In genomic region chr16:228917-229730, GRCh38 we compare ENCODE assay signal across 1 cellular context.
TF ChIP-seq lines count a peak whose summit lies in the region.

TSS of gene LUC7L (minus strand) at chr16:229449. CDS start at chr16:229339, 110 bp downstream.

TF ChIP-seq in HepG2, 621 proteins besides CTCF, POLR2A, EP300 and RAD21 (continued from another document and continues in another):
- TF ChIP-seq, protein P1, sequence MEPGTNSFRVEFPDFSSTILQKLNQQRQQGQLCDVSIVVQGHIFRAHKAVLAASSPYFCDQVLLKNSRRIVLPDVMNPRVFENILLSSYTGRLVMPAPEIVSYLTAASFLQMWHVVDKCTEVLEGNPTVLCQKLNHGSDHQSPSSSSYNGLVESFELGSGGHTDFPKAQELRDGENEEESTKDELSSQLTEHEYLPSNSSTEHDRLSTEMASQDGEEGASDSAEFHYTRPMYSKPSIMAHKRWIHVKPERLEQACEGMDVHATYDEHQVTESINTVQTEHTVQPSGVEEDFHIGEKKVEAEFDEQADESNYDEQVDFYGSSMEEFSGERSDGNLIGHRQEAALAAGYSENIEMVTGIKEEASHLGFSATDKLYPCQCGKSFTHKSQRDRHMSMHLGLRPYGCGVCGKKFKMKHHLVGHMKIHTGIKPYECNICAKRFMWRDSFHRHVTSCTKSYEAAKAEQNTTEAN (CRISPR knock-in tag; conservative IDR thresholded peaks at IDR 0.05): peak; percentile 92
- TF ChIP-seq ZNF792 (CRISPR knock-in tag; IDR thresholded peaks at IDR 0.05) (peak; percentile 93), ZNF142 (CRISPR knock-in tag; IDR thresholded peaks at IDR 0.05) (peak; percentile 91), ZNF670 (CRISPR knock-in tag; IDR thresholded peaks at IDR 0.05; ENCODE audit: borderline replicate concordance) (peak; percentile 99), ZNF558 (CRISPR knock-in tag; IDR thresholded peaks at IDR 0.05; ENCODE audit: borderline replicate concordance) (peak; percentile 94; the same call in 1 of the 2 replicates), ZNF451 (CRISPR knock-in tag; IDR thresholded peaks at IDR 0.05) (peak; percentile 99), ZFP91 (CRISPR knock-in tag; IDR thresholded peaks at IDR 0.05; ENCODE audit: borderline replicate concordance) (peak; percentile 97), ZNF367 (CRISPR knock-in tag; IDR thresholded peaks at IDR 0.05; ENCODE audit: borderline replicate concordance) (peak; percentile 74; the same call in 1 of the 2 replicates), ZNF138 (CRISPR knock-in tag; IDR thresholded peaks at IDR 0.05; ENCODE audit: low read depth) (peak; percentile 92), JUNB (CRISPR knock-in tag; IDR thresholded peaks at IDR 0.05; ENCODE audit: borderline replicate concordance) (peak; percentile 53; the same call in 1 of the 2 replicates), CHCHD3 (CRISPR knock-in tag; IDR thresholded peaks at IDR 0.05) (peak; percentile 80; the same call in 1 of the 2 replicates), ZNF3 (CRISPR knock-in tag; IDR thresholded peaks at IDR 0.05) (peak; percentile 48; the same call in 1 of the 2 replicates), MIER3 (CRISPR knock-in tag; IDR thresholded peaks at IDR 0.05; ENCODE audit: borderline replicate concordance) (peak; percentile 89; the same call in 1 of the 2 replicates), ZFP90 (CRISPR knock-in tag; IDR thresholded peaks at IDR 0.05; ENCODE audit: borderline replicate concordance) (peak; percentile 96; the same call in 1 of the 2 replicates), AHR (CRISPR knock-in tag; IDR thresholded peaks at IDR 0.05) (peak; percentile 97; the same call in 1 of the 2 replicates), TEAD2 (CRISPR knock-in tag; IDR thresholded peaks at IDR 0.05) (no peak), ARNTL (CRISPR knock-in tag; IDR thresholded peaks at IDR 0.05) (no peak; the same call in 1 of the 2 replicates), ZNF343 (CRISPR knock-in tag; IDR thresholded peaks at IDR 0.05) (peak; percentile 94), ZNF543 (CRISPR knock-in tag; IDR thresholded peaks at IDR 0.05) (peak; percentile 94), YY1 (IDR thresholded peaks at IDR 0.05; ENCODE audit: insufficient read depth, insufficient replicate concordance, low read depth, low read length) (peak; percentile 71), SALL2 (CRISPR knock-in tag; IDR thresholded peaks at IDR 0.05) (peak; percentile 92; the same call in 1 of the 2 replicates), RBM22 (optimal IDR thresholded peaks at IDR 0.05; ENCODE audit: low read length) (no peak), UBTF (CRISPR knock-in tag; IDR thresholded peaks at IDR 0.05) (peak; percentile 85), ZSCAN29 (CRISPR knock-in tag; conservative IDR thresholded peaks at IDR 0.05) (0 out of 2 replicates have a peak, but pooled peaks have one; percentile 11), ZMAT5 (CRISPR knock-in tag; IDR thresholded peaks at IDR 0.05; ENCODE audit: borderline replicate concordance, low read depth) (no peak), ZNF557 (CRISPR knock-in tag; IDR thresholded peaks at IDR 0.05) (peak; percentile 84; the same call in 1 of the 2 replicates), ZNF121 (CRISPR knock-in tag; IDR thresholded peaks at IDR 0.05) (no peak), DMAP1 (CRISPR knock-in tag; IDR thresholded peaks at IDR 0.05) (peak; percentile 98), NFYB (CRISPR knock-in tag; IDR thresholded peaks at IDR 0.05) (peak; percentile 46), RFX3 (CRISPR knock-in tag; IDR thresholded peaks at IDR 0.05) (peak; percentile 19; the same call in 1 of the 2 replicates), ZNF879 (CRISPR knock-in tag; IDR thresholded peaks at IDR 0.05) (0 out of 2 replicates have a peak, but pooled peaks have one; percentile 35), SUZ12 (IDR thresholded peaks at IDR 0.05; ENCODE audit: low read depth, low read length) (peak; percentile 93), ZNF383 (CRISPR knock-in tag; IDR thresholded peaks at IDR 0.05; ENCODE audit: borderline replicate concordance) (no peak), ZNF564 (CRISPR knock-in tag; IDR thresholded peaks at IDR 0.05) (peak; percentile 86; the same call in 1 of the 2 replicates), TBP (CRISPR knock-in tag; IDR thresholded peaks at IDR 0.05) (peak; percentile 97), MAZ (IDR thresholded peaks at IDR 0.05; ENCODE audit: borderline replicate concordance, low read depth, low read length) (0 out of 2 replicates have a peak, but pooled peaks have one; percentile 44), MAZ (CRISPR knock-in tag; IDR thresholded peaks at IDR 0.05; ENCODE audit: low read depth) (peak; percentile 99), ZNF251 (CRISPR knock-in tag; IDR thresholded peaks at IDR 0.05) (no peak), ZNF772 (CRISPR knock-in tag; IDR thresholded peaks at IDR 0.05) (peak; percentile 97), GFI1 (CRISPR knock-in tag; IDR thresholded peaks at IDR 0.05; ENCODE audit: borderline replicate concordance) (peak; percentile 87; the same call in 1 of the 2 replicates), DBP (CRISPR knock-in tag; IDR thresholded peaks at IDR 0.05; ENCODE audit: not compliant biosample characterization) (peak; percentile 88), POLR2AphosphoS5 (IDR thresholded peaks at IDR 0.05; ENCODE audit: low read depth, low read length) (peak; percentile 96), MXD4 (CRISPR knock-in tag; IDR thresholded peaks at IDR 0.05) (peak; percentile 96), HIVEP1 (CRISPR knock-in tag; IDR thresholded peaks at IDR 0.05) (peak; percentile 89)
- TF ChIP-seq, protein P2, sequence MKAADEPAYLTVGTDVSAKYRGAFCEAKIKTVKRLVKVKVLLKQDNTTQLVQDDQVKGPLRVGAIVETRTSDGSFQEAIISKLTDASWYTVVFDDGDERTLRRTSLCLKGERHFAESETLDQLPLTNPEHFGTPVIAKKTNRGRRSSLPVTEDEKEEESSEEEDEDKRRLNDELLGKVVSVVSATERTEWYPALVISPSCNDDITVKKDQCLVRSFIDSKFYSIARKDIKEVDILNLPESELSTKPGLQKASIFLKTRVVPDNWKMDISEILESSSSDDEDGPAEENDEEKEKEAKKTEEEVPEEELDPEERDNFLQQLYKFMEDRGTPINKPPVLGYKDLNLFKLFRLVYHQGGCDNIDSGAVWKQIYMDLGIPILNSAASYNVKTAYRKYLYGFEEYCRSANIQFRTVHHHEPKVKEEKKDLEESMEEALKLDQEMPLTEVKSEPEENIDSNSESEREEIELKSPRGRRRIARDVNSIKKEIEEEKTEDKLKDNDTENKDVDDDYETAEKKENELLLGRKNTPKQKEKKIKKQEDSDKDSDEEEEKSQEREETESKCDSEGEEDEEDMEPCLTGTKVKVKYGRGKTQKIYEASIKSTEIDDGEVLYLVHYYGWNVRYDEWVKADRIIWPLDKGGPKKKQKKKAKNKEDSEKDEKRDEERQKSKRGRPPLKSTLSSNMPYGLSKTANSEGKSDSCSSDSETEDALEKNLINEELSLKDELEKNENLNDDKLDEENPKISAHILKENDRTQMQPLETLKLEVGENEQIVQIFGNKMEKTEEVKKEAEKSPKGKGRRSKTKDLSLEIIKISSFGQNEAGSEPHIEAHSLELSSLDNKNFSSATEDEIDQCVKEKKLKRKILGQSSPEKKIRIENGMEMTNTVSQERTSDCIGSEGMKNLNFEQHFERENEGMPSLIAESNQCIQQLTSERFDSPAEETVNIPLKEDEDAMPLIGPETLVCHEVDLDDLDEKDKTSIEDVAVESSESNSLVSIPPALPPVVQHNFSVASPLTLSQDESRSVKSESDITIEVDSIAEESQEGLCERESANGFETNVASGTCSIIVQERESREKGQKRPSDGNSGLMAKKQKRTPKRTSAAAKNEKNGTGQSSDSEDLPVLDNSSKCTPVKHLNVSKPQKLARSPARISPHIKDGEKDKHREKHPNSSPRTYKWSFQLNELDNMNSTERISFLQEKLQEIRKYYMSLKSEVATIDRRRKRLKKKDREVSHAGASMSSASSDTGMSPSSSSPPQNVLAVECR (CRISPR knock-in tag; IDR thresholded peaks at IDR 0.05; ENCODE audit: borderline replicate concordance): peak; percentile 96
- TF ChIP-seq, protein P3, sequence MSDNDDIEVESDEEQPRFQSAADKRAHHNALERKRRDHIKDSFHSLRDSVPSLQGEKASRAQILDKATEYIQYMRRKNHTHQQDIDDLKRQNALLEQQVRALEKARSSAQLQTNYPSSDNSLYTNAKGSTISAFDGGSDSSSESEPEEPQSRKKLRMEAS (IDR thresholded peaks at IDR 0.05): peak; percentile 99
- TF ChIP-seq, protein P4, sequence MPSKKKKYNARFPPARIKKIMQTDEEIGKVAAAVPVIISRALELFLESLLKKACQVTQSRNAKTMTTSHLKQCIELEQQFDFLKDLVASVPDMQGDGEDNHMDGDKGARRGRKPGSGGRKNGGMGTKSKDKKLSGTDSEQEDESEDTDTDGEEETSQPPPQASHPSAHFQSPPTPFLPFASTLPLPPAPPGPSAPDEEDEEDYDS (CRISPR knock-in tag; IDR thresholded peaks at IDR 0.05): peak; percentile 75; the same call in 1 of the 2 replicates
